In the genomic region with DNA sequence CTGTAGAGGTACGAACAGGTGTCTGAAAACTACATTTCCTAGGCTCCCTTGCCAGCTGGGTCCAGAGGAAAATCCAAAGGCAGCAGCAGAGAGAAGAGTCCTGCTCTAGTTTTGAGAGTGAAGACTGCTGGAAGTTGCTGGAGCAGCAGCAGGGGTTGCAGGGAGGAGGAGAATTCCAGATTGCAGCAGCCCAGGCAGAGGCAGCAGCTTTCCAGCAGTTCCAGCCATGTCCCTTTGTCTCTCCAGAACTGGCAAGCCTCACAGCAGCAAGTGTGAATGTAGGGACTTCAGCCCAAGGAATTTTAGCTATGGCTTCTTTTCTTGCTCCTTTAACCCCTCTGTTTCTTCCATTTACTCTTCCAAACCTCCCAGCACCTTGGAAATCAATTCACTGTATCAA, we compare ENCODE assay signal across 2 cellular contexts.
TF ChIP-seq lines count a peak whose summit lies in the region.

No MANE protein-coding gene starts in this region.

TF ChIP-seq in GM23338, 12 proteins besides CTCF, POLR2A, EP300 and RAD21:
- TF ChIP-seq, protein P1, sequence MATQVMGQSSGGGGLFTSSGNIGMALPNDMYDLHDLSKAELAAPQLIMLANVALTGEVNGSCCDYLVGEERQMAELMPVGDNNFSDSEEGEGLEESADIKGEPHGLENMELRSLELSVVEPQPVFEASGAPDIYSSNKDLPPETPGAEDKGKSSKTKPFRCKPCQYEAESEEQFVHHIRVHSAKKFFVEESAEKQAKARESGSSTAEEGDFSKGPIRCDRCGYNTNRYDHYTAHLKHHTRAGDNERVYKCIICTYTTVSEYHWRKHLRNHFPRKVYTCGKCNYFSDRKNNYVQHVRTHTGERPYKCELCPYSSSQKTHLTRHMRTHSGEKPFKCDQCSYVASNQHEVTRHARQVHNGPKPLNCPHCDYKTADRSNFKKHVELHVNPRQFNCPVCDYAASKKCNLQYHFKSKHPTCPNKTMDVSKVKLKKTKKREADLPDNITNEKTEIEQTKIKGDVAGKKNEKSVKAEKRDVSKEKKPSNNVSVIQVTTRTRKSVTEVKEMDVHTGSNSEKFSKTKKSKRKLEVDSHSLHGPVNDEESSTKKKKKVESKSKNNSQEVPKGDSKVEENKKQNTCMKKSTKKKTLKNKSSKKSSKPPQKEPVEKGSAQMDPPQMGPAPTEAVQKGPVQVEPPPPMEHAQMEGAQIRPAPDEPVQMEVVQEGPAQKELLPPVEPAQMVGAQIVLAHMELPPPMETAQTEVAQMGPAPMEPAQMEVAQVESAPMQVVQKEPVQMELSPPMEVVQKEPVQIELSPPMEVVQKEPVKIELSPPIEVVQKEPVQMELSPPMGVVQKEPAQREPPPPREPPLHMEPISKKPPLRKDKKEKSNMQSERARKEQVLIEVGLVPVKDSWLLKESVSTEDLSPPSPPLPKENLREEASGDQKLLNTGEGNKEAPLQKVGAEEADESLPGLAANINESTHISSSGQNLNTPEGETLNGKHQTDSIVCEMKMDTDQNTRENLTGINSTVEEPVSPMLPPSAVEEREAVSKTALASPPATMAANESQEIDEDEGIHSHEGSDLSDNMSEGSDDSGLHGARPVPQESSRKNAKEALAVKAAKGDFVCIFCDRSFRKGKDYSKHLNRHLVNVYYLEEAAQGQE (IDR thresholded peaks at IDR 0.05; ENCODE audit: unreplicated experiment) = no peak
- TF ChIP-seq, protein P2, sequence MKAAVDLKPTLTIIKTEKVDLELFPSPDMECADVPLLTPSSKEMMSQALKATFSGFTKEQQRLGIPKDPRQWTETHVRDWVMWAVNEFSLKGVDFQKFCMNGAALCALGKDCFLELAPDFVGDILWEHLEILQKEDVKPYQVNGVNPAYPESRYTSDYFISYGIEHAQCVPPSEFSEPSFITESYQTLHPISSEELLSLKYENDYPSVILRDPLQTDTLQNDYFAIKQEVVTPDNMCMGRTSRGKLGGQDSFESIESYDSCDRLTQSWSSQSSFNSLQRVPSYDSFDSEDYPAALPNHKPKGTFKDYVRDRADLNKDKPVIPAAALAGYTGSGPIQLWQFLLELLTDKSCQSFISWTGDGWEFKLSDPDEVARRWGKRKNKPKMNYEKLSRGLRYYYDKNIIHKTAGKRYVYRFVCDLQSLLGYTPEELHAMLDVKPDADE (IDR thresholded peaks at IDR 0.05) = no peak
- no peak for TF ChIP-seq POLR2AphosphoS5 (IDR thresholded peaks at IDR 0.05; ENCODE audit: low read depth)
- TF ChIP-seq ZNF331 (CRISPR knock-in tag; IDR thresholded peaks at IDR 0.05; ENCODE audit: low read depth) = no peak
- no peak for TF ChIP-seq ZNF114 (CRISPR knock-in tag; IDR thresholded peaks at IDR 0.05)

TF ChIP-seq in H1, 55 proteins besides CTCF, POLR2A, EP300 and RAD21:
- no peak for TF ChIP-seq CBX8 (IDR thresholded peaks at IDR 0.05; ENCODE audit: borderline replicate concordance, low read depth, low read length)
- TF ChIP-seq SAP30 (IDR thresholded peaks at IDR 0.05; ENCODE audit: insufficient read depth, insufficient replicate concordance, low read length) = no peak
- TF ChIP-seq, protein P3, sequence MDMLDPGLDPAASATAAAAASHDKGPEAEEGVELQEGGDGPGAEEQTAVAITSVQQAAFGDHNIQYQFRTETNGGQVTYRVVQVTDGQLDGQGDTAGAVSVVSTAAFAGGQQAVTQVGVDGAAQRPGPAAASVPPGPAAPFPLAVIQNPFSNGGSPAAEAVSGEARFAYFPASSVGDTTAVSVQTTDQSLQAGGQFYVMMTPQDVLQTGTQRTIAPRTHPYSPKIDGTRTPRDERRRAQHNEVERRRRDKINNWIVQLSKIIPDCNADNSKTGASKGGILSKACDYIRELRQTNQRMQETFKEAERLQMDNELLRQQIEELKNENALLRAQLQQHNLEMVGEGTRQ (IDR thresholded peaks at IDR 0.05; ENCODE audit: low read length) = no peak
- TF ChIP-seq, protein P4, sequence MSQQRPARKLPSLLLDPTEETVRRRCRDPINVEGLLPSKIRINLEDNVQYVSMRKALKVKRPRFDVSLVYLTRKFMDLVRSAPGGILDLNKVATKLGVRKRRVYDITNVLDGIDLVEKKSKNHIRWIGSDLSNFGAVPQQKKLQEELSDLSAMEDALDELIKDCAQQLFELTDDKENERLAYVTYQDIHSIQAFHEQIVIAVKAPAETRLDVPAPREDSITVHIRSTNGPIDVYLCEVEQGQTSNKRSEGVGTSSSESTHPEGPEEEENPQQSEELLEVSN (IDR thresholded peaks at IDR 0.05) = no peak
- TF ChIP-seq PHF8 (conservative IDR thresholded peaks at IDR 0.05; ENCODE audit: low read depth, low read length) = no peak
- no peak for TF ChIP-seq EGR1 (IDR thresholded peaks at IDR 0.05; ENCODE audit: borderline replicate concordance, low read depth, low read length)
- TF ChIP-seq HDAC2 (IDR thresholded peaks at IDR 0.05; ENCODE audit: borderline replicate concordance in 1 of 2, low read depth in 2 of 2, low read length in 2 of 2) = no peak
- TF ChIP-seq BCL11A (IDR thresholded peaks at IDR 0.05; ENCODE audit: low read depth in 2 of 2, low read length in 2 of 2) = no peak
TF ChIP-seq in H1: peak in this region for 0.
